ENCODE assay signal across 14 cellular contexts in genomic region chr1:1895050-1895398, GRCh38. TPM values are rescaled to one million over a fixed set of nuclear protein-coding genes. Genes with fewer than 3 reads are reported as not detected.
DNase-seq lines count a peak whose midpoint lies in the region; ATAC-seq and TF ChIP-seq lines count a peak whose summit lies in the region.
"Had no signal": no experiment of that assay in that cellular context is flagged by ENCODE, and none has a peak within 500 bp of the region (broad histone marks: within the 10 kb centered on the region; RNA-seq: fewer than 3 reads in every experiment).

No MANE protein-coding gene starts in this region.

- peaks cover 3% of the 10 kb centered on the region for H3K27me3 Mint-ChIP-seq in activated CD8-positive, alpha-beta T cell treated with anti-CD3 and anti-CD28 coated beads, Interleukin-2, amount 10 ng/mL, durations not matched to agents 7 days and 5 days (ENCODE audit: low read depth)
- peaks cover 2% of the 10 kb centered on the region for H3K27me3 Mint-ChIP-seq in activated CD8-positive, alpha-beta T cell treated with anti-CD3 and anti-CD28 coated beads for 36 hours

- no peaks in the 10 kb centered on the region for H3K36me3 Mint-ChIP-seq in activated CD8-positive, alpha-beta T cell treated with anti-CD3 and anti-CD28 coated beads, Interleukin-2, amount 10 ng/mL, durations not matched to agents 7 days and 5 days (ENCODE audit: low read depth)
- H3K36me3 Mint-ChIP-seq in activated CD8-positive, alpha-beta T cell treated with anti-CD3 and anti-CD28 coated beads for 36 hours (ENCODE audit: low read depth), result peaks cover 6% of the 10 kb centered on the region

- H3K4me1 ChIP-seq in NT2/D1 (ENCODE audit: insufficient read depth, insufficient read length) (peaks cover 38% of the 10 kb centered on the region), duodenal mucosa (ENCODE audit: control insufficient read depth in 1 of 2, insufficient read depth in 2 of 2, low read length in 2 of 2) (peaks cover 43 to 49% of the 10 kb centered on the region in 2 donors), skeletal muscle tissue (ENCODE audit: control insufficient read depth in 3 of 3, insufficient read depth in 3 of 3, low read length in 3 of 3) (peaks cover 24 to 44% (median 40%) of the 10 kb centered on the region in 3 donors)

- POLR2A ChIA-PET in activated CD8-positive, alpha-beta T cell treated with anti-CD3 and anti-CD28 coated beads, Interleukin-2, amount 10 ng/mL, durations not matched to agents 7 days and 5 days (lab: Charles Lee), result interaction anchor here (1.0 kb wide), 1 partner anchor 14 kb away, joined by 3 read pairs; no protein-coding TSS in a partner anchor
- POLR2A ChIA-PET in activated CD8-positive, alpha-beta T cell treated with anti-CD3 and anti-CD28 coated beads for 36 hours (lab: Charles Lee), result interaction anchor here (1.1 to 1.2 kb wide), 2 partner anchors 12 to 265 kb away, joined by 3 to 4 read pairs; no protein-coding TSS in a partner anchor

- in situ Hi-C loops in brain microvascular endothelial cell (cut with HindIII; ENCODE audit: low pct_ligation_motif_present, low sequenced_read_pairs), result no loop called here

- H3K36me3 ChIP-seq in NT2/D1 (ENCODE audit: insufficient read depth, insufficient read length, low read length), result peaks cover 7% of the 10 kb centered on the region
- H3K36me3 ChIP-seq in duodenal mucosa (ENCODE audit: control insufficient read depth in 1 of 2, insufficient read depth in 2 of 2, low read length in 2 of 2), result no peaks in the 10 kb centered on the region
- H3K36me3 ChIP-seq in skeletal muscle tissue (ENCODE audit: control insufficient read depth in 3 of 3, insufficient read depth in 3 of 3, low read length in 3 of 3), result no peaks in the 10 kb centered on the region
- no peaks in the 10 kb centered on the region for H3K36me3 ChIP-seq in brain microvascular endothelial cell (replicated peaks)

- peak overlapping the region; percentile 4 for H3K27ac Mint-ChIP-seq in activated CD8-positive, alpha-beta T cell treated with anti-CD3 and anti-CD28 coated beads, Interleukin-2, amount 10 ng/mL, durations not matched to agents 7 days and 5 days
- no peak overlapping the region for H3K27ac Mint-ChIP-seq in activated CD8-positive, alpha-beta T cell treated with anti-CD3 and anti-CD28 coated beads for 36 hours

- H3K27me3 ChIP-seq in NT2/D1 (ENCODE audit: insufficient read depth, insufficient read length) (no peaks in the 10 kb centered on the region), duodenal mucosa (ENCODE audit: control insufficient read depth in 1 of 2, insufficient read depth in 2 of 2, low read length in 2 of 2) (no peaks in the 10 kb centered on the region), skeletal muscle tissue (ENCODE audit: control insufficient read depth in 3 of 3, insufficient read depth in 3 of 3, low read length in 3 of 3) (peaks cover 4 to 13% (median 10%) of the 10 kb centered on the region in 3 donors), brain microvascular endothelial cell (replicated peaks) (no peaks in the 10 kb centered on the region)

- DNase-seq in activated CD8-positive, alpha-beta T cell treated with anti-CD3 and anti-CD28 coated beads, Interleukin-2, amount 10 ng/mL, durations not matched to agents 7 days and 5 days, result no peak
- no peak for DNase-seq in activated CD8-positive, alpha-beta T cell treated with anti-CD3 and anti-CD28 coated beads for 36 hours
- DNase-seq in NT2/D1 (ENCODE audit: low read depth, low spot score), result no peak
- DNase-seq in RPMI8226, result no peak
- no peak for DNase-seq in brain microvascular endothelial cell
- DNase-seq in inferior parietal cortex (ENCODE audit: extremely low spot score), result no peak
- DNase-seq: ACHN, dermis blood vessel endothelial cell, NCI-H2227 treated with DMSO at 0.1 percent for 48 hours, T-helper 9 cell had no signal

- peaks cover 32% of the 10 kb centered on the region for H3K4me1 Mint-ChIP-seq in activated CD8-positive, alpha-beta T cell treated with anti-CD3 and anti-CD28 coated beads, Interleukin-2, amount 10 ng/mL, durations not matched to agents 7 days and 5 days (ENCODE audit: low read depth)
- peaks cover 31% of the 10 kb centered on the region for H3K4me1 Mint-ChIP-seq in activated CD8-positive, alpha-beta T cell treated with anti-CD3 and anti-CD28 coated beads for 36 hours (ENCODE audit: low read depth)

- no peak for TF ChIP-seq CTCF in activated CD8-positive, alpha-beta T cell treated with anti-CD3 and anti-CD28 coated beads for 36 hours (IDR thresholded peaks at IDR 0.05)
- TF ChIP-seq CTCF in brain microvascular endothelial cell (IDR thresholded peaks at IDR 0.05; ENCODE audit: low read depth, low read length, missing control alignments), result no peak

- H3K27ac ChIP-seq in duodenal mucosa (ENCODE audit: low read depth, low read length) (peak overlapping the region; percentile 68), skeletal muscle tissue (ENCODE audit: low read depth, low read length) (no peak overlapping the region), brain microvascular endothelial cell (no peak overlapping the region)
- H3K27ac ChIP-seq: HL-60 had no signal

- H3K9me3 ChIP-seq in NT2/D1 (ENCODE audit: insufficient read depth, low read length), result no peaks in the 10 kb centered on the region
- no peaks in the 10 kb centered on the region for H3K9me3 ChIP-seq in duodenal mucosa (ENCODE audit: control insufficient read depth in 1 of 2, low read length in 2 of 2)
- H3K9me3 ChIP-seq in skeletal muscle tissue (ENCODE audit: control insufficient read depth in 3 of 3, low read length in 3 of 3), result no peaks in the 10 kb centered on the region

- H3K9ac ChIP-seq in NT2/D1 (ENCODE audit: insufficient read length, low read depth), result peak overlapping the region; percentile 61
- H3K9ac ChIP-seq in duodenal mucosa (ENCODE audit: low read depth in 1 of 2, low read length in 2 of 2), result peak overlapping the region; percentile 60
- peak overlapping the region; percentile 32 to 62 (median 51) for H3K9ac ChIP-seq in skeletal muscle tissue (ENCODE audit: low read depth in 1 of 3, low read length in 3 of 3)

- intact Hi-C loops in activated CD8-positive, alpha-beta T cell treated with anti-CD3 and anti-CD28 coated beads for 36 hours (cut with micrococcal nuclease), result loop anchor here (10.0 kb wide), 1 partner anchor 110 kb away; no protein-coding TSS in a partner anchor

- H3K4me3 ChIP-seq in NT2/D1 (ENCODE audit: insufficient read length, low read depth) (no peak overlapping the region), duodenal mucosa (ENCODE audit: low read depth in 1 of 2, low read length in 2 of 2) (peak overlapping the region in 1 of 2 donors; percentile 18), skeletal muscle tissue (ENCODE audit: low read length in 3 of 3) (peak overlapping the region in 2 of 3 donors; percentile 3 to 46), brain microvascular endothelial cell (ENCODE audit: low read depth, low read length) (no peak overlapping the region)

- CTCF ChIA-PET in activated CD8-positive, alpha-beta T cell treated with anti-CD3 and anti-CD28 coated beads, Interleukin-2, amount 10 ng/mL, durations not matched to agents 7 days and 5 days (lab: Charles Lee), result interaction anchor here (2.4 to 2.5 kb wide), 2 partner anchors 11 to 14 kb away, joined by 17 read pairs; no protein-coding TSS in a partner anchor
- CTCF ChIA-PET in activated CD8-positive, alpha-beta T cell treated with anti-CD3 and anti-CD28 coated beads for 36 hours (lab: Charles Lee), result interaction anchor here (9.6 kb wide), 1 partner anchor 13 kb away, joined by 80 read pairs; no protein-coding TSS in a partner anchor

- no peak overlapping the region for H3K4me3 Mint-ChIP-seq in activated CD8-positive, alpha-beta T cell treated with anti-CD3 and anti-CD28 coated beads, Interleukin-2, amount 10 ng/mL, durations not matched to agents 7 days and 5 days
- H3K4me3 Mint-ChIP-seq in activated CD8-positive, alpha-beta T cell treated with anti-CD3 and anti-CD28 coated beads for 36 hours, result no peak overlapping the region

- no peaks in the 10 kb centered on the region for H3K9me3 Mint-ChIP-seq in activated CD8-positive, alpha-beta T cell treated with anti-CD3 and anti-CD28 coated beads, Interleukin-2, amount 10 ng/mL, durations not matched to agents 7 days and 5 days (ENCODE audit: insufficient read depth)
- no peaks in the 10 kb centered on the region for H3K9me3 Mint-ChIP-seq in activated CD8-positive, alpha-beta T cell treated with anti-CD3 and anti-CD28 coated beads for 36 hours

- ATAC-seq in activated CD8-positive, alpha-beta T cell treated with anti-CD3 and anti-CD28 coated beads, Interleukin-2, amount 10 ng/mL, durations not matched to agents 7 days and 5 days, result no peak
- no peak for ATAC-seq in activated CD8-positive, alpha-beta T cell treated with anti-CD3 and anti-CD28 coated beads for 36 hours

RNA-seq across cellular contexts. Expression of gene GNB1, which starts 4.1 kb away (rescaled TPM):
- total RNA-seq in activated CD8-positive, alpha-beta T cell treated with anti-CD3 and anti-CD28 coated beads, Interleukin-2, amount 10 ng/mL, durations not matched to agents 7 days and 5 days, result 100 to 1,000 TPM; 398 TPM
- total RNA-seq in activated CD8-positive, alpha-beta T cell treated with anti-CD3 and anti-CD28 coated beads for 36 hours, result 100 to 1,000 TPM; 318 to 330 TPM
- total RNA-seq in skeletal muscle tissue, result 61.6 TPM

RNA-seq across cellular contexts. Expression of gene CALML6, which starts 20.0 kb away (rescaled TPM):
- under 1 TPM; 0.21 to 0.42 TPM for total RNA-seq in activated CD8-positive, alpha-beta T cell treated with anti-CD3 and anti-CD28 coated beads, Interleukin-2, amount 10 ng/mL, durations not matched to agents 7 days and 5 days
- under 1 TPM; 0.47 to 0.76 TPM for total RNA-seq in activated CD8-positive, alpha-beta T cell treated with anti-CD3 and anti-CD28 coated beads for 36 hours
- total RNA-seq in skeletal muscle tissue, result 191 TPM

RNA-seq across cellular contexts. Expression of gene TMEM52, which starts 24.1 kb away (rescaled TPM):
- under 1 TPM in 1 of 2 experiments, not detected in 1; 0.70 TPM for total RNA-seq in activated CD8-positive, alpha-beta T cell treated with anti-CD3 and anti-CD28 coated beads, Interleukin-2, amount 10 ng/mL, durations not matched to agents 7 days and 5 days
- 1 to 10 TPM; 2.1 to 2.2 TPM for total RNA-seq in activated CD8-positive, alpha-beta T cell treated with anti-CD3 and anti-CD28 coated beads for 36 hours
- total RNA-seq in skeletal muscle tissue, result 21.9 TPM
- total RNA-seq: dermis blood vessel endothelial cell, urinary bladder had no signal

Comparison
In these comparisons a context has a peak if more than half of its experiments do, and no peak if none do; other contexts are left out.
1. H3K4me3 ChIP-seq: peak in skeletal muscle tissue (2 of 3); none in NT2/D1 (single experiment) and brain microvascular endothelial cell (single experiment).
2. RNA of gene CALML6, which starts 20.0 kb away (total RNA-seq): 191 TPM in skeletal muscle tissue (single experiment); 0.47 to 0.76 TPM in activated CD8-positive, alpha-beta T cell treated with anti-CD3 and anti-CD28 coated beads for 36 hours and 0.21 to 0.42 TPM in activated CD8-positive, alpha-beta T cell treated with anti-CD3 and anti-CD28 coated beads, Interleukin-2, amount 10 ng/mL, durations not matched to agents 7 days and 5 days; every median in the first group is over 100 times any median in the second.
3. Peak in every context shown above with its lines, with median percentiles within 50 percentile points of each other: H3K9ac ChIP-seq.